Comparison of ENCODE assay signal across 20 cellular contexts in the genomic region with DNA sequence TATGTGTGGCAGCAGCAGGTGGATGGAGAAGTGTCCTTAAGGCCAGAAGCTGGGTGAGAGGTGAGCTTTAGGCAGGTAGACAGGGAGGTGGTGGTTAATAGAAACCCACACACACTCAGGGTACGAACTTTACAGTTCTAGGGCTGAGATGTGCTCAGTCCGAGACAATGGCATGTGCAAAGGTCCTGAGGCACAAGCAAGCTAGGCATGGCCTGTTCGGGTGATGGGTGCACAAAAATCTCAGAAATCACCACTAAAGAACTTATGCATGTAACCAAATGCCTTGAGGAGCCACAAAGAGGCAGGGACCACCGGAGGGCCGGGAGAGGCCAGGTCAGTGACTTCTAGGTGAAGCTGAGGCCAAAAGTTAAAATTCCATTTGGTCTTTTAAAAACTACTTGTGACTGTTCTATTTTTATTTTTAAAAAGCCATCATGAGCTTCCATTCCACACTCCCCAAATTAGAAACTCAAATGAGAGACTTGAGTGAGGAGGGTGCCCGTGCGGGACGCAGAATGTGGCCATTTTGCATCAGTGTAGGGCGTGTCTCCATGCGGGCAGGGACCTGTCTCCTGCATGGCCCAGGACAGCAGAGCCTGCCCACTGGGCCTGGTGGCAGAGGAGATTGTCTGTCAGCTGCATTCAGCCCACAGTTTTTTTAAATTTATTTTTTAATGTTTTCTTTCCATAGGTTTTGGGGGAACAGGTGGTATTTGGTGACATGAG. TPM values are rescaled to one million over a fixed set of nuclear protein-coding genes. Genes with fewer than 3 reads are reported as not detected.
DNase-seq lines count a peak whose midpoint lies in the region; ATAC-seq, FAIRE-seq and TF ChIP-seq lines count a peak whose summit lies in the region.
"Had no signal": no experiment of that assay in that cellular context is flagged by ENCODE, and none has a peak within 500 bp of the region (broad histone marks: within the 10 kb centered on the region; RNA-seq: fewer than 3 reads in every experiment).

No MANE protein-coding gene starts in this region.

- no peak overlapping the region for H4K91ac ChIP-seq in H1 (replicated peaks; ENCODE audit: insufficient read length, low read length)

- H2BK5ac ChIP-seq in H1 (ENCODE audit: low read depth, low read length) = no peak overlapping the region

- TF ChIP-seq EP300 in H1 (IDR thresholded peaks at IDR 0.05; ENCODE audit: borderline replicate concordance in 1 of 2, low read depth in 2 of 2, low read length in 2 of 2) = no peak

- H3K23me2 ChIP-seq in H1 (ENCODE audit: low read depth, low read length) = peaks cover 11% of the 10 kb centered on the region; the same call in 1 of the 2 replicates

- no peak overlapping the region for H3K18ac ChIP-seq in H1 (ENCODE audit: extremely low read depth, low read length)

- H3K27me3 ChIP-seq in H1 (replicated peaks in 1 of 4; ENCODE audit: control insufficient read depth in 3 of 4, extremely low read depth in 1 of 4, insufficient read depth in 3 of 4, low read length in 3 of 4) (peaks cover 3 to 35% (median 23%) of the 10 kb centered on the region in 4 experiments; a peak in 6 of 7 replicates), osteoblast (ENCODE audit: insufficient read depth, low read length) (peaks cover 29% of the 10 kb centered on the region), gastrocnemius medialis (peaks cover 0 to 2% (median 0%) of the 10 kb centered on the region in 3 donors)

- H3K9me3 Mint-ChIP-seq in WTC11 = no peaks in the 10 kb centered on the region
- H3K9me3 Mint-ChIP-seq in MCF 10A (ENCODE audit: unreplicated experiment) = no peaks in the 10 kb centered on the region

- peaks cover 28% of the 10 kb centered on the region for H3K4me1 Mint-ChIP-seq in WTC11
- no peaks in the 10 kb centered on the region for H3K4me1 Mint-ChIP-seq in MCF 10A (ENCODE audit: insufficient read depth, unreplicated experiment)

- H3K4me2 ChIP-seq in H1 (ENCODE audit: insufficient read depth in 1 of 2, low read depth in 2 of 2, low read length in 2 of 2) (no peak overlapping the region), osteoblast (ENCODE audit: insufficient read depth, low read length) (no peak overlapping the region)
- H3K4me2 ChIP-seq: A549 had no signal

- H2BK120ac ChIP-seq in H1 (replicated peaks; ENCODE audit: low read depth, low read length) = no peak overlapping the region

- H2BK20ac ChIP-seq in H1 (ENCODE audit: low read length) = 0 out of 2 replicates have a peak overlapping the region, but pooled peaks have one; percentile 55

- H3K36me3 ChIP-seq in H1 (ENCODE audit: control insufficient read depth in 2 of 4, insufficient read depth in 4 of 4, low read length in 3 of 4) = no peaks in the 10 kb centered on the region
- H3K36me3 ChIP-seq in osteoblast (ENCODE audit: insufficient read depth, low read length) = no peaks in the 10 kb centered on the region
- no peaks in the 10 kb centered on the region for H3K36me3 ChIP-seq in gastrocnemius medialis
- H3K36me3 ChIP-seq: BE2C had no signal

- ATAC-seq in WTC11 (no peak), gastrocnemius medialis (no peak)
- ATAC-seq: A549 had no signal

- in situ Hi-C loops in gastrocnemius medialis (cut with MboI; ENCODE audit: low sequenced_read_pairs in 4 of 4) = no loop called here

- H3K36me3 Mint-ChIP-seq in WTC11 (no peaks in the 10 kb centered on the region), MCF 10A (ENCODE audit: insufficient read depth, unreplicated experiment) (no peaks in the 10 kb centered on the region)
- H3K36me3 Mint-ChIP-seq: CD4-positive, alpha-beta memory T cell had no signal

- CTCF ChIA-PET in WTC11 (lab: Charles Lee) (interaction anchor here (1.1 to 2.7 kb wide), 5 partner anchors 19 to 360 kb away, joined by 4 to 8 read pairs (median 4); no protein-coding TSS in a partner anchor), H1 (lab: Charles Lee; ENCODE audit: partially characterized antibody) (interaction anchor here (0.8 to 3.4 kb wide), 8 partner anchors 16 to 469 kb away, joined by 3 to 15 read pairs (median 4); no protein-coding TSS in a partner anchor), MCF 10A (lab: Yijun Ruan, JAX) (interaction anchor here (0.8 to 2.0 kb wide), 4 partner anchors 9 to 262 kb away, joined by 3 to 10 read pairs (median 3); no protein-coding TSS in a partner anchor)

- no peak overlapping the region for H3K4me3 Mint-ChIP-seq in WTC11
- no peak overlapping the region for H3K4me3 Mint-ChIP-seq in MCF 10A (ENCODE audit: unreplicated experiment)
- H3K4me3 Mint-ChIP-seq: CD4-positive, alpha-beta memory T cell had no signal

- H3K9ac ChIP-seq in H1 (replicated peaks in 1 of 4; ENCODE audit: extremely low read depth in 1 of 4, low read depth in 3 of 4, low read length in 3 of 4) = no peak overlapping the region

- no peak for DNase-seq in WTC11 (ENCODE audit: low spot score)
- no peak for DNase-seq in H1 (ENCODE audit: low read depth in 1 of 2, low spot score in 2 of 2)
- peak; percentile 42 for DNase-seq in osteoblast (ENCODE audit: insufficient read length, low spot score, missing footprints)
- DNase-seq in MCF 10A (ENCODE audit: unreplicated experiment) = no peak
- no peak for DNase-seq in NCI-H748 (lab: John Stamatoyannopoulos, UW; ENCODE audit: unreplicated experiment)
- DNase-seq in gastrocnemius medialis = no peak
- DNase-seq: BE2C; CD4-positive, alpha-beta memory T cell; DMS153; DMS79 treated with DMSO at 0.1 percent for 48 hours; EL; GOT3; HCEC 1CT; IMR-90 had no signal

- peaks cover 26% of the 10 kb centered on the region for H3K27me3 Mint-ChIP-seq in WTC11 (ENCODE audit: low read depth)
- H3K27me3 Mint-ChIP-seq in MCF 10A (ENCODE audit: insufficient read depth, unreplicated experiment) = peaks cover 70% of the 10 kb centered on the region

- no peak overlapping the region for H2AFZ ChIP-seq in H1 (ENCODE audit: low read length)
- H2AFZ ChIP-seq in osteoblast (ENCODE audit: low read length) = no peak overlapping the region

- TF ChIP-seq RAD21 in H1 (IDR thresholded peaks at IDR 0.05 in 1 of 2, conservative IDR thresholded peaks at IDR 0.05 in 1 of 2; ENCODE audit: low read depth in 2 of 2, low read length in 2 of 2) = no peak

- H2AK5ac ChIP-seq in H1 (ENCODE audit: low read depth, low read length) = 0 out of 2 replicates have a peak overlapping the region, but pooled peaks have one; percentile 10

- H2BK12ac ChIP-seq in H1 (ENCODE audit: low read depth, low read length) = peak overlapping the region; percentile 96; the same call in 1 of the 2 replicates

- H3K27ac ChIP-seq in H1 (ENCODE audit: low read depth, low read length) = no peak overlapping the region
- no peak overlapping the region for H3K27ac ChIP-seq in osteoblast (ENCODE audit: low read depth, low read length)
- no peak overlapping the region for H3K27ac ChIP-seq in gastrocnemius medialis
- H3K27ac ChIP-seq: A549, C4-2B had no signal

- no peak overlapping the region for H3K56ac ChIP-seq in H1 (replicated peaks; ENCODE audit: insufficient read length, low read depth, low read length)

- TF ChIP-seq POLR2A in H1 (IDR thresholded peaks at IDR 0.05; ENCODE audit: control extremely low read depth in 1 of 2, low read depth in 2 of 2, low read length in 2 of 2) = no peak
- no peak for TF ChIP-seq POLR2A in gastrocnemius medialis (IDR thresholded peaks at IDR 0.05)

- FAIRE-seq in H1 (lab: Jason Lieb, UNC) = no peak
- FAIRE-seq: A549, D721Med, G401.6, GM12891 had no signal

- H3K14ac ChIP-seq in H1 (ENCODE audit: insufficient read length) = no peak overlapping the region

- peaks cover 3 to 21% (median 12%) of the 10 kb centered on the region in 4 experiments for H3K4me1 ChIP-seq in H1 (replicated peaks in 1 of 4; ENCODE audit: control insufficient read depth in 3 of 4, insufficient read depth in 4 of 4, low read length in 3 of 4)
- no peaks in the 10 kb centered on the region for H3K4me1 ChIP-seq in osteoblast (ENCODE audit: insufficient read depth, low read length)
- H3K4me1 ChIP-seq in gastrocnemius medialis = peaks cover 9 to 15% of the 10 kb centered on the region in 2 donors

- H3K79me2 ChIP-seq in H1 (ENCODE audit: control insufficient read depth in 1 of 2, insufficient read depth in 2 of 2, low read length in 2 of 2) (no peaks in the 10 kb centered on the region), osteoblast (ENCODE audit: insufficient read depth, low read length) (no peaks in the 10 kb centered on the region)

- intact Hi-C loops in MCF 10A (cut with micrococcal nuclease) = no loop called here
- intact Hi-C loops in gastrocnemius medialis (cut with DNase I; ENCODE audit: low total_unique reads) = no loop called here

- peak overlapping the region; percentile 83; the same call in 1 of the 2 replicates for H2BK15ac ChIP-seq in H1 (ENCODE audit: low read length)

- H3K4me3 ChIP-seq in H1 (ENCODE audit: extremely low read depth in 1 of 4, insufficient read depth in 2 of 4, low read depth in 3 of 4, low read length in 4 of 4) (no peak overlapping the region), osteoblast (ENCODE audit: insufficient read depth, low read length) (no peak overlapping the region), gastrocnemius medialis (no peak overlapping the region)
- H3K4me3 ChIP-seq: A549 had no signal

- H3K9me3 ChIP-seq in H1 (ENCODE audit: insufficient read depth in 2 of 2, low read depth in 1 of 2, low read length in 1 of 2) (no peaks in the 10 kb centered on the region), osteoblast (ENCODE audit: low read depth, low read length) (no peaks in the 10 kb centered on the region), gastrocnemius medialis (no peaks in the 10 kb centered on the region)
- H3K9me3 ChIP-seq: A549, BE2C had no signal

- no peak overlapping the region for H4K5ac ChIP-seq in H1 (ENCODE audit: insufficient read length, low read depth, low read length)

- H3K27ac Mint-ChIP-seq in WTC11 (0 out of 2 replicates have a peak overlapping the region, but pooled peaks have one; percentile 32), MCF 10A (ENCODE audit: low read depth, unreplicated experiment) (no peak overlapping the region)
- H3K27ac Mint-ChIP-seq: CD4-positive, alpha-beta memory T cell had no signal

- peaks cover 2% of the 10 kb centered on the region in 2 experiments for H4K20me1 ChIP-seq in H1 (replicated peaks in 1 of 2; ENCODE audit: control insufficient read depth in 1 of 2, insufficient read depth in 2 of 2, low read length in 2 of 2)
- peaks cover 5% of the 10 kb centered on the region for H4K20me1 ChIP-seq in osteoblast (ENCODE audit: insufficient read depth, low read length)

- no peak overlapping the region for H3K23ac ChIP-seq in H1 (ENCODE audit: insufficient read length)

- H3K79me1 ChIP-seq in H1 (ENCODE audit: low read depth, low read length) = 0 out of 2 replicates have a peak, but pooled peaks cover 2% of the 10 kb centered on the region

- POLR2A ChIA-PET in WTC11 (lab: Charles Lee) = no interaction called here
- POLR2A ChIA-PET in H1 (lab: Charles Lee; ENCODE audit: partially characterized antibody) = interaction anchor here (1.8 kb wide), 1 partner anchor 42 kb away, joined by 5 read pairs; no protein-coding TSS in a partner anchor
- POLR2A ChIA-PET in MCF 10A (lab: Yijun Ruan, JAX) = no interaction called here

- WGBS in H1 (ENCODE audit: extremely low coverage in 1 of 2, insufficient coverage in 1 of 2, insufficient read length in 1 of 2, insufficient replicate concordance in 2 of 2, low coverage in 1 of 2, low lambda C conversion rate in 2 of 2, missing lambda C conversion rate in 1 of 2), 2 experiments = 95% methylated on average over 10 of the region's 10 CpGs; no CpG with 5 or more reads in 1 of the 2 experiments

- no peak for TF ChIP-seq CTCF in WTC11 (IDR thresholded peaks at IDR 0.05)
- TF ChIP-seq CTCF in H1 (IDR thresholded peaks at IDR 0.05; ENCODE audit: control extremely low read depth in 1 of 3, insufficient read depth in 1 of 3, low read depth in 1 of 3, low read length in 3 of 3) = no peak
- TF ChIP-seq CTCF in osteoblast (IDR thresholded peaks at IDR 0.05; ENCODE audit: extremely low read depth, low read depth, low read length) = no peak
- no peak for TF ChIP-seq CTCF in MCF 10A (IDR thresholded peaks at IDR 0.05; ENCODE audit: unreplicated experiment)
- no peak for TF ChIP-seq CTCF in gastrocnemius medialis (IDR thresholded peaks at IDR 0.05 in 4 of 5, conservative IDR thresholded peaks at IDR 0.05 in 1 of 5)

- no TSS peak for BruUV-seq in MCF 10A (replicated peaks; lab: Mats Ljungman, UMichigan)

- H4K8ac ChIP-seq in H1 (ENCODE audit: extremely low read depth, insufficient read depth, low read length) = no peak overlapping the region

- H3K4ac ChIP-seq in H1 (replicated peaks; ENCODE audit: insufficient read length, low read depth, low read length) = no peak overlapping the region

RNA-seq across cellular contexts. Expression of a gene that starts 4.0 kb away (rescaled TPM):
- total RNA-seq in WTC11 (2021) = 6.3 to 11.3 TPM (median 10.2 TPM) in 3 replicates
- total RNA-seq in H1 (2021; fragmentation: NEBNext Ultra II Directional; extraction: Animal tissue kit (Norgen Biotek cat#: 25700)) = 6.4 and 8.1 TPM in 2 replicates
- 6.6 and 9.3 TPM in 2 replicates for polyA plus RNA-seq in H1 (2011; rRNA removed)
- 6.2 TPM for polyA plus RNA-seq in H1 (2011; cell fraction: cytosol; rRNA removed)
- 12.7 TPM for polyA plus RNA-seq in H1 (2011; cell fraction: nucleus; rRNA removed)
- 4.3 to 7.5 TPM (median 7.1 TPM) in 4 replicates for polyA plus RNA-seq in H1 (2012, experiment 1 of 2)
- 5.4 TPM for polyA plus RNA-seq in H1 (2012, experiment 2 of 2)
- 3.6 TPM for polyA plus RNA-seq in H1 (2013, experiment 1 of 2)
- polyA plus RNA-seq in H1 (2013, experiment 2 of 2) = 2.4 TPM
- polyA minus RNA-seq in H1 (2011; rRNA and poly(A)+ RNA removed) = 4.4 and 6.3 TPM in 2 replicates
- 5.9 TPM for polyA minus RNA-seq in H1 (2011; cell fraction: cytosol; rRNA and poly(A)+ RNA removed)
- polyA minus RNA-seq in H1 (2011; cell fraction: nucleus; rRNA and poly(A)+ RNA removed) = 8.8 TPM
- 15.9 and 16.2 TPM in 2 replicates for total RNA-seq in osteoblast
- total RNA-seq in MCF 10A (2022) = not detected in 2 replicates
- 1 to 10 TPM in 1 of 4 donors, under 1 TPM in 3; 0.15 to 1.1 (median 0.23) TPM for total RNA-seq in gastrocnemius medialis
- total RNA-seq: CD4-positive, alpha-beta memory T cell; IMR-90 had no signal
- polyA plus RNA-seq: A549; AG04450; CD4-positive, alpha-beta memory T cell; IMR-90 had no signal
